ENCODE assay signal across 8 cellular contexts in the genomic region with DNA sequence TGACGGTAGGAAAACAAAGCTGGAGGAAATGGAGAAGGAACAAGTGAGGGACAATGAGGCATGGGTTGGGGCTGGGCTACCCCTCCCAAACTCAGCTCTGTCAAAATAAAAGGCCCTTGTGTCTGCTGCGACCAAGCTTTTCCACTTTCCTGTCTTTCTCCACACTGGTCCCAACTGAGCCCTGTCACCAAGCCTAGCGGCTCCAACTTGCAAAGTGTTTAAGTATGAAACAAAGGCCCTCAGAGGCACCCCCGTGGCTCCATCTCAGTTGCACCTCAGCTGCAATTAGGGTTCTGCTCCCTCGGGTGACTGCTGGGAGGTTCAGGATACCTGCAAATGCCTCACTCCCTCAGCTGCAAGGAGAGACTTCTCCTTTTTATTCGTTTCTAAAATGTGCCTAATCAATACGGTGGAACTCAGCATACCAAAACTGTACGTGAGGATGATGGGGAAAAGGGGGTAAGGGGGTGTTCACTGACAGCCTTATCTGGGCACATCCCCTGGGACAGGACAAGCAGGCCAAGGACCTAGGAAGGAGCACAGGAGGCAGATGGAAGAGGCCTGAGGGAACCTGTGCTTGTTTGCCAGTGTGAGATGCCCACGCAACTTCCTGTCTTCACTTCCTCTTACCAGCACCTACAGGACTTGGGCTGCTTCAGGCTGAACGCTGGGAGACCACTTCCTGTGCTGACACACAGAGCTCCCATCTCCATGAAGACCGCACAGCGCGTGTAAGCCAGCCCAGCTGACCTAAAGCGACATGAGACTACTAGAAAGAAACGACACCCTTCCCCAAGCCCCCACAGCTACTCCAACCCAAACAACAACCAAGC. TPM values are rescaled to one million over a fixed set of nuclear protein-coding genes. Genes with fewer than 3 reads are reported as not detected.
DNase-seq lines count a peak whose midpoint lies in the region; ATAC-seq and TF ChIP-seq lines count a peak whose summit lies in the region.

No MANE protein-coding gene starts in this region.

- TF ChIP-seq POLR2A in erythroblast (IDR thresholded peaks at IDR 0.05; ENCODE audit: low read length), result no peak

- ATAC-seq in GM18498 (IDR thresholded peaks at IDR 0.05; ENCODE audit: unreplicated experiment) (peak; percentile 77), HG02943 (IDR thresholded peaks at IDR 0.05; ENCODE audit: low read depth, unreplicated experiment) (peak; percentile 81), memory B cell (ENCODE audit: low read depth) (peak; percentile 93)
- ATAC-seq in activated naive CD4-positive, alpha-beta T cell treated with anti-CD3 and anti-CD28 coated beads, Interleukin-2, amount 50 U/mL, for 72 hours, result peak; percentile 85 to 87

- DNase-seq in SKM-1 treated with dmso at 0.1 percent for 144 hours (lab: John Stamatoyannopoulos, UW; ENCODE audit: unreplicated experiment), result peak; percentile 89
- peak; percentile 71 to 88 for DNase-seq in activated naive CD4-positive, alpha-beta T cell treated with anti-CD3 and anti-CD28 coated beads, Interleukin-2, amount 50 U/mL, for 72 hours (ENCODE audit: low spot score in 2 of 2)
- peak; percentile 70 to 76 for DNase-seq in memory B cell (ENCODE audit: low spot score in 2 of 2)
- DNase-seq in erythroblast (lab: John Stamatoyannopoulos, UW), result no peak
- DNase-seq in T1000 (lab: John Stamatoyannopoulos, UW), result no peak

- H3K9me3 Mint-ChIP-seq in activated naive CD4-positive, alpha-beta T cell treated with anti-CD3 and anti-CD28 coated beads, Interleukin-2, amount 50 U/mL, for 72 hours, result no peaks in the 10 kb centered on the region
- no peaks in the 10 kb centered on the region for H3K9me3 Mint-ChIP-seq in memory B cell

- peaks cover 66% of the 10 kb centered on the region for H3K4me1 Mint-ChIP-seq in memory B cell

- H3K27me3 Mint-ChIP-seq in memory B cell, result no peaks in the 10 kb centered on the region

- H3K27me3 ChIP-seq in stomach smooth muscle (ENCODE audit: control insufficient read depth in 1 of 2, insufficient read depth in 2 of 2, low read length in 2 of 2), result no peaks in the 10 kb centered on the region

- no peaks in the 10 kb centered on the region for H3K9me3 ChIP-seq in stomach smooth muscle (ENCODE audit: control insufficient read depth in 2 of 2, low read length in 2 of 2)

- H3K4me3 Mint-ChIP-seq in memory B cell, result peak overlapping the region; percentile 66

- H3K27ac Mint-ChIP-seq in activated naive CD4-positive, alpha-beta T cell treated with anti-CD3 and anti-CD28 coated beads, Interleukin-2, amount 50 U/mL, for 72 hours, result peak overlapping the region; percentile 95 to 97
- H3K27ac Mint-ChIP-seq in memory B cell, result peak overlapping the region; percentile 96

- H3K4me3 ChIP-seq in stomach smooth muscle (ENCODE audit: low read length in 2 of 2), result no peak overlapping the region

- H3K36me3 ChIP-seq in stomach smooth muscle (ENCODE audit: control insufficient read depth in 2 of 2, insufficient read depth in 2 of 2, low read length in 2 of 2), result peaks cover 72 to 77% of the 10 kb centered on the region in 2 donors

- H3K9ac ChIP-seq in stomach smooth muscle (ENCODE audit: low read length in 2 of 2), result peak overlapping the region in 1 of 2 donors; percentile 29

- peak overlapping the region; percentile 41 for H3K27ac ChIP-seq in stomach smooth muscle (ENCODE audit: low read length)

- H3K4me1 ChIP-seq in stomach smooth muscle (ENCODE audit: control insufficient read depth, insufficient read depth, low read length), result peaks cover 14% of the 10 kb centered on the region

- peaks cover 81 to 83% of the 10 kb centered on the region in 2 donors for H3K36me3 Mint-ChIP-seq in activated naive CD4-positive, alpha-beta T cell treated with anti-CD3 and anti-CD28 coated beads, Interleukin-2, amount 50 U/mL, for 72 hours
- peaks cover 48% of the 10 kb centered on the region for H3K36me3 Mint-ChIP-seq in memory B cell

RNA-seq across cellular contexts. Expression of a gene that starts 8.9 kb away (rescaled TPM):
- 100 to 1,000 TPM in 1 of 2 donors, 10 to 100 TPM in 1; 47.6 to 151 TPM for total RNA-seq in activated naive CD4-positive, alpha-beta T cell treated with anti-CD3 and anti-CD28 coated beads, Interleukin-2, amount 50 U/mL, for 72 hours

RNA-seq across cellular contexts. Expression of a gene that starts 9.8 kb away (rescaled TPM):
- 10 to 100 TPM; 31.4 to 33.7 TPM for total RNA-seq in activated naive CD4-positive, alpha-beta T cell treated with anti-CD3 and anti-CD28 coated beads, Interleukin-2, amount 50 U/mL, for 72 hours

RNA-seq across cellular contexts. Expression of a gene that starts 16.9 kb away (rescaled TPM):
- total RNA-seq in activated naive CD4-positive, alpha-beta T cell treated with anti-CD3 and anti-CD28 coated beads, Interleukin-2, amount 50 U/mL, for 72 hours, result 100 to 1,000 TPM in 1 of 2 donors, 10 to 100 TPM in 1; 77.9 to 162 TPM

RNA-seq across cellular contexts. Expression of a gene that starts 31.4 kb away (rescaled TPM):
- total RNA-seq in activated naive CD4-positive, alpha-beta T cell treated with anti-CD3 and anti-CD28 coated beads, Interleukin-2, amount 50 U/mL, for 72 hours, result 100 to 1,000 TPM; 305 to 440 TPM

RNA-seq across cellular contexts. Expression of a gene that starts 32.3 kb away (rescaled TPM):
- 100 to 1,000 TPM; 208 to 276 TPM for total RNA-seq in activated naive CD4-positive, alpha-beta T cell treated with anti-CD3 and anti-CD28 coated beads, Interleukin-2, amount 50 U/mL, for 72 hours

Comparison
In these comparisons a context has a peak if more than half of its experiments do, and no peak if none do; other contexts are left out.
1. DNase-seq: peak in SKM-1 treated with dmso at 0.1 percent for 144 hours (single experiment), activated naive CD4-positive, alpha-beta T cell treated with anti-CD3 and anti-CD28 coated beads, Interleukin-2, amount 50 U/mL, for 72 hours (2 of 2) and memory B cell (2 of 2); none in erythroblast (0 of 2) and T1000 (single experiment).
2. Peak in every context shown above with its lines, with median percentiles within 50 percentile points of each other: ATAC-seq.